1 cellular context compared by ENCODE assay signal in the genomic region with DNA sequence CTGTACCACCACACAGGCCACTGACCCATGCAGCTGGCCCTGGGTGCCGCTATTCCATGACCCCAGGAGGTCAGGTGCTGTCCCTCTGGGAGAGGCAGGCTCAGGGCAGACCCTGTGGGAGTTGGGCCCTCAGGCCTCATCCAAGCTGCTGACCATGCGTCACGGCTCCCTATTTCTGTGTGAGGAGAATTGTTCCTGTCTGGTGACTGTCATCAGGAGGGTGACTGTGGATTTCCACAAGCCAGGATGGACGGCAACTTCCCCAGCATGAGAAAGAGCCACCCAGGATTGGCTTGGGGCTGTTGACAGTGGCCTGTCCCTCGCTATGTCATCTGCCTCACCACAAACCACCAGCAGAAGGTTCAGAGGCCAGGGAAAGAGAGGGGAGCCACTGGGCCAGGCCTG.
TF ChIP-seq lines count a peak whose summit lies in the region.

No MANE protein-coding gene starts in this region.

TF ChIP-seq in H1, 55 proteins besides CTCF, POLR2A, EP300 and RAD21:
- TF ChIP-seq SIRT6 (IDR thresholded peaks at IDR 0.05; ENCODE audit: low read length), result no peak
- TF ChIP-seq CBX8 (IDR thresholded peaks at IDR 0.05; ENCODE audit: borderline replicate concordance, low read depth, low read length), result no peak
- no peak for TF ChIP-seq SUZ12 (IDR thresholded peaks at IDR 0.05; ENCODE audit: low read length)
- no peak for TF ChIP-seq FOSL1 (IDR thresholded peaks at IDR 0.05; ENCODE audit: insufficient read depth, low read depth, low read length)
- no peak for TF ChIP-seq HDAC6 (IDR thresholded peaks at IDR 0.05; ENCODE audit: low read depth, low read length)
- no peak for TF ChIP-seq YY1 (IDR thresholded peaks at IDR 0.05; ENCODE audit: low read depth, low read length)
- TF ChIP-seq EZH2 (IDR thresholded peaks at IDR 0.05; ENCODE audit: low read depth, low read length, severe bottlenecking), result no peak
- no peak for TF ChIP-seq SIN3A (conservative IDR thresholded peaks at IDR 0.05 in 1 of 2, IDR thresholded peaks at IDR 0.05 in 1 of 2; ENCODE audit: low read depth in 1 of 2, low read length in 2 of 2)
TF ChIP-seq in H1: peak in this region for 0.
